In genomic region chr11:27444801-27445215, GRCh38 we compare ENCODE assay signal across 13 cellular contexts. TPM values are rescaled to one million over a fixed set of nuclear protein-coding genes. Genes with fewer than 3 reads are reported as not detected.
DNase-seq lines count a peak whose midpoint lies in the region; ATAC-seq, FAIRE-seq and TF ChIP-seq lines count a peak whose summit lies in the region.
"Had no signal": no experiment of that assay in that cellular context is flagged by ENCODE, and none has a peak within 500 bp of the region (broad histone marks: within the 10 kb centered on the region; RNA-seq: fewer than 3 reads in every experiment).

No MANE protein-coding gene starts in this region.

- H3K4me1 ChIP-seq in HepG2 (ENCODE audit: insufficient read depth, low read length): peaks cover 56% of the 10 kb centered on the region

- TF ChIP-seq EP300 in HepG2 (IDR thresholded peaks at IDR 0.05; ENCODE audit: low read depth in 2 of 2, low read length in 2 of 2): no peak
- no peak for TF ChIP-seq EP300 in HepG2 (CRISPR knock-in tag; IDR thresholded peaks at IDR 0.05; ENCODE audit: borderline replicate concordance)

- H2AFZ ChIP-seq in HepG2 (ENCODE audit: low read length): no peak overlapping the region

- FAIRE-seq in HepG2 (lab: Jason Lieb, UNC): peak; percentile 15
- FAIRE-seq: bronchial epithelial cell had no signal

- H3K27ac ChIP-seq in angular gyrus (ENCODE audit: low read depth, low read length): peak overlapping the region; percentile 76
- H3K27ac ChIP-seq in HepG2 (ENCODE audit: extremely low read length, insufficient read depth, low read length): no peak overlapping the region
- H3K27ac ChIP-seq in RWPE1: no peak overlapping the region

- no peak for TF ChIP-seq POLR2A in HepG2 (IDR thresholded peaks at IDR 0.05; ENCODE audit: insufficient read depth in 1 of 2, low read depth in 2 of 2, low read length in 2 of 2)

- no TSS peak for BruUV-seq in HepG2 (replicated peaks; lab: Mats Ljungman, UMichigan)

- peak; percentile 59 for ATAC-seq in HepG2
- ATAC-seq: activated CD4-positive, CD25-positive, alpha-beta regulatory T cell treated with anti-CD3 and anti-CD28 coated beads, Interleukin-2, amount 50 U/mL, for 24 hours had no signal

- WGBS in HepG2 (ENCODE audit: low lambda C conversion rate): 66% methylated on average over 2 of the region's 2 CpGs

- peaks cover 89% of the 10 kb centered on the region for H3K79me2 ChIP-seq in HepG2 (ENCODE audit: insufficient read depth, low read length)

- TF ChIP-seq RAD21 in HepG2 (CRISPR knock-in tag; IDR thresholded peaks at IDR 0.05): no peak

- H3K36me3 ChIP-seq in HepG2 (replicated peaks in 1 of 2; ENCODE audit: control insufficient read depth in 1 of 2, insufficient read depth in 2 of 2, low read length in 2 of 2): 0 out of 5 replicates have a peak, but pooled peaks cover 0 to 5% of the 10 kb centered on the region in 2 experiments

- intact Hi-C loops in HepG2 (cut with micrococcal nuclease; ENCODE audit: unreplicated experiment): no loop called here

- peaks cover 61% of the 10 kb centered on the region for H4K20me1 ChIP-seq in HepG2 (ENCODE audit: insufficient read depth, low read length)

- POLR2A ChIA-PET in HepG2 (lab: Yijun Ruan, JAX): interaction anchor here (1.4 kb wide), 1 partner anchor 16 kb away, joined by 6 read pairs; no protein-coding TSS in a partner anchor
- POLR2A ChIA-PET in RWPE1 (lab: Yijun Ruan, JAX; ENCODE audit: low non-redundant PET): no interaction called here

- CTCF ChIA-PET in HepG2 (lab: Yijun Ruan, JAX; ENCODE audit: low intra/inter-chr PET ratio, low total read pairs) (no interaction called here), RWPE1 (lab: Yijun Ruan, JAX) (no interaction called here)

- DNase-seq in DMS153 (lab: John Stamatoyannopoulos, UW): peak; percentile 93
- peak; percentile 96 for DNase-seq in NCI-H146 treated with DMSO at 0.1 percent for 48 hours (lab: John Stamatoyannopoulos, UW; ENCODE audit: unreplicated experiment)
- peak; percentile 28 for DNase-seq in HepG2 (ENCODE audit: low spot score)
- DNase-seq in RWPE1 (ENCODE audit: low spot score): no peak
- DNase-seq in H4 (ENCODE audit: low spot score): no peak
- no peak for DNase-seq in nucleus accumbens (lab: John Stamatoyannopoulos, UW)
- DNase-seq in effector CD8-positive, alpha-beta T cell (lab: John Stamatoyannopoulos, UW): no peak
- DNase-seq: kidney glomerular epithelial cell; NCI-H2029; stimulated activated CD4-positive, alpha-beta T cell treated with anti-CD3 and anti-CD28 coated beads, Interleukin-4, amount 100 ng/mL, for 4 hours had no signal

- TF ChIP-seq CTCF in HepG2 (CRISPR knock-in tag; IDR thresholded peaks at IDR 0.05) (no peak), RWPE1 (conservative IDR thresholded peaks at IDR 0.05; ENCODE audit: low read depth) (no peak)

- H3K27me3 ChIP-seq in HepG2 (ENCODE audit: control insufficient read depth in 1 of 2, insufficient read depth in 2 of 2, low read length in 2 of 2): no peaks in the 10 kb centered on the region

- H3K4me3 ChIP-seq in HepG2 (replicated peaks in 1 of 3; ENCODE audit: insufficient read depth in 1 of 3, low read depth in 2 of 3, low read length in 3 of 3): no peak overlapping the region

- no peak overlapping the region for H3K4me2 ChIP-seq in HepG2 (ENCODE audit: low read depth, low read length)

- no peaks in the 10 kb centered on the region for H3K9me3 ChIP-seq in HepG2 (ENCODE audit: low read length)

- in situ Hi-C loops in HepG2 (cut with HindIII; ENCODE audit: extremely low pct_ligation_motif_present, low pct_unique_long_range_greater_than_20kb): no loop called here

- H3K9ac ChIP-seq in HepG2 (ENCODE audit: insufficient read depth, low read depth, low read length): no peak overlapping the region

TF ChIP-seq in HepG2, 621 proteins besides CTCF, POLR2A, EP300 and RAD21:
- TF ChIP-seq ZNF335 (CRISPR knock-in tag; IDR thresholded peaks at IDR 0.05) (no peak), FLYWCH1 (CRISPR knock-in tag; IDR thresholded peaks at IDR 0.05) (no peak), SOX13 (IDR thresholded peaks at IDR 0.05) (no peak), SOX13 (CRISPR knock-in tag; conservative IDR thresholded peaks at IDR 0.05 in 1 of 2, IDR thresholded peaks at IDR 0.05 in 1 of 2) (peak in 1 of 2 experiments; percentile 28; a peak in 1 of 4 replicates), ETV6 (CRISPR knock-in tag; conservative IDR thresholded peaks at IDR 0.05) (no peak), REST (IDR thresholded peaks at IDR 0.05; ENCODE audit: borderline replicate concordance in 1 of 2, low read depth in 1 of 2, low read length in 2 of 2) (no peak)
- TF ChIP-seq, protein P1, sequence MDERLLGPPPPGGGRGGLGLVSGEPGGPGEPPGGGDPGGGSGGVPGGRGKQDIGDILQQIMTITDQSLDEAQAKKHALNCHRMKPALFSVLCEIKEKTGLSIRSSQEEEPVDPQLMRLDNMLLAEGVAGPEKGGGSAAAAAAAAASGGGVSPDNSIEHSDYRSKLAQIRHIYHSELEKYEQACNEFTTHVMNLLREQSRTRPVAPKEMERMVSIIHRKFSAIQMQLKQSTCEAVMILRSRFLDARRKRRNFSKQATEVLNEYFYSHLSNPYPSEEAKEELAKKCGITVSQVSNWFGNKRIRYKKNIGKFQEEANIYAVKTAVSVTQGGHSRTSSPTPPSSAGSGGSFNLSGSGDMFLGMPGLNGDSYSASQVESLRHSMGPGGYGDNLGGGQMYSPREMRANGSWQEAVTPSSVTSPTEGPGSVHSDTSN (CRISPR knock-in tag; IDR thresholded peaks at IDR 0.05): peak; percentile 67

RNA-seq across cellular contexts. Expression of gene LGR4, which starts 27.8 kb away (rescaled TPM):
- total RNA-seq in HepG2 (2016; rRNA removed; fragmentation: Illumina TruSeq; extraction: Trizol): 51.4 and 68.7 TPM in 2 replicates
- 8.1 and 10.5 TPM in 2 replicates for total RNA-seq in HepG2 (2016; cell fraction: cytosol; rRNA removed; fragmentation: Illumina TruSeq; extraction: Trizol; ENCODE audit: low read depth)
- 51.6 and 65.3 TPM in 2 replicates for total RNA-seq in HepG2 (2016; cell fraction: insoluble cytoplasmic fraction; rRNA removed; fragmentation: Illumina TruSeq; extraction: Trizol)
- total RNA-seq in HepG2 (2016; cell fraction: membrane; rRNA removed; fragmentation: Illumina TruSeq; extraction: Trizol): 23.6 and 26.4 TPM in 2 replicates
- 111 and 112 TPM in 2 replicates for total RNA-seq in HepG2 (2016; cell fraction: nucleus; rRNA removed; fragmentation: Illumina TruSeq; extraction: Trizol)
- polyA plus RNA-seq in HepG2 (2011; rRNA removed): 42.1 and 43.8 TPM in 2 replicates
- 21.7 and 35.6 TPM in 2 replicates for polyA plus RNA-seq in HepG2 (2011; cell fraction: cytosol; rRNA removed)
- polyA plus RNA-seq in HepG2 (2011; cell fraction: nucleus; rRNA removed): 35.4 and 41.4 TPM in 2 replicates
- 45.1 and 63.2 TPM in 2 replicates for polyA plus RNA-seq in HepG2 (2012)
- 1.6 TPM in 2 replicates for polyA plus RNA-seq in HepG2 (2016; cell fraction: cytosol; fragmentation: Illumina TruSeq; extraction: Trizol; ENCODE audit: low read depth)
- 39.9 and 43.3 TPM in 2 replicates for polyA plus RNA-seq in HepG2 (2016; cell fraction: insoluble cytoplasmic fraction; fragmentation: Illumina TruSeq; extraction: Trizol; ENCODE audit: low read depth)
- polyA plus RNA-seq in HepG2 (2016; cell fraction: membrane; fragmentation: Illumina TruSeq; extraction: Trizol; ENCODE audit: low read depth): 7.6 and 7.9 TPM in 2 replicates
- 106 and 117 TPM in 2 replicates for polyA plus RNA-seq in HepG2 (2016; cell fraction: nucleus; fragmentation: Illumina TruSeq; extraction: Trizol; ENCODE audit: insufficient read depth, low read depth)
- 187 and 243 TPM in 2 replicates for polyA minus RNA-seq in HepG2 (2011; rRNA and poly(A)+ RNA removed; ENCODE audit: low replicate concordance)
- polyA minus RNA-seq in HepG2 (2011; cell fraction: cytosol; rRNA and poly(A)+ RNA removed): 60.2 and 70.2 TPM in 2 replicates
- 201 and 210 TPM in 2 replicates for polyA minus RNA-seq in HepG2 (2011; cell fraction: nucleus; rRNA and poly(A)+ RNA removed)
- total RNA-seq in H4 (2014; rRNA removed; shearing (Covaris generic)): 25.1 and 28.5 TPM in 2 replicates

Comparison
In these comparisons a context has a peak if more than half of its experiments do, and no peak if none do; other contexts are left out.
1. DNase-seq: peak in DMS153 (single experiment), NCI-H146 treated with DMSO at 0.1 percent for 48 hours (single experiment) and HepG2 (single experiment); none in RWPE1 (single experiment), H4 (single experiment), nucleus accumbens (0 of 56) and effector CD8-positive, alpha-beta T cell (single experiment).